Comparison of ENCODE assay signal across 31 cellular contexts in the genomic region with DNA sequence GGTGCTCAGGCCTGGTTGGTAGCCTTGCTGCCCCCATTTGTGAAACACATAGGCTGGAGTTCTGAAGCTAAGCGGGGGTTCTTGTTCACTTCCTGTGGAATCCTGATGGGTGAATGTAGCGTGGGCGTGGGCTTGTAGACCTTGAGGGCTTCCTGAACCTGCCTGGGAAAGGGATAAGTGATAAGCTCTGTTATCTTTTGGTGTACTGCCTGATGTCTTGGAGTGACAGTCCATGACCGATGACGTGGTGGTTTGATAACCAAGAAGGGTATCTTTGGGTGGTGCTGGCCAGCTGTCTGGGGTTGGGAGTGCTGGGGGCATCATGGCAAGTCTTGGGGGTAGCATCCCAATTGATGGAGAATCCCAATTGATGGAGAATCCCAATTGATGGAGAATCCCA.
"Had no signal": no experiment of that assay in that cellular context is flagged by ENCODE, and none has a peak within 500 bp of the region (broad histone marks: within the 10 kb centered on the region; RNA-seq: fewer than 3 reads in every experiment).

No MANE protein-coding gene starts in this region.

- H3K4me1 ChIP-seq: neural progenitor cell, spleen, testis, transverse colon, upper lobe of right lung, uterus had no signal

- H3K4me3 ChIP-seq: neural progenitor cell, ovary, psoas muscle, skin epidermis, smooth muscle cell, spleen, suprapubic skin, testis, tibial artery, transverse colon, upper lobe of right lung, uterus had no signal

- DNase-seq: naive thymus-derived CD4-positive, alpha-beta T cell; natural killer cell; occipital lobe; ovary; posterior cingulate gyrus; psoas muscle; right cardiac atrium; spleen; stimulated activated CD4-positive, alpha-beta T cell treated with anti-CD3 and anti-CD28 coated beads, Interleukin-12 subunit alpha, Interleukin-12 subunit beta, amount 100 ng/mL, for 4 hours; stimulated activated CD4-positive, alpha-beta T cell treated with anti-CD3 and anti-CD28 coated beads, Interleukin-1b, Interleukin-23, amount 100 ng/mL, for 48 hours; stimulated activated CD4-positive, alpha-beta T cell treated with anti-CD3 and anti-CD28 coated beads, Interleukin-4, amount 100 ng/mL, for 1 hour; stimulated activated CD4-positive, alpha-beta T cell treated with anti-CD3 and anti-CD28 coated beads, Interleukin-4, amount 100 ng/mL, for 4 hours; stimulated activated CD8-positive, alpha-beta memory T cell treated with anti-CD3 and anti-CD28 coated beads, Interleukin-4, amount 100 ng/mL, for 48 hours; stimulated activated naive CD4-positive, alpha-beta T cell; stimulated activated naive CD8-positive, alpha-beta T cell treated with anti-CD3 and anti-CD28 coated beads, Interleukin-15, Interleukin-2, amounts not matched to agents 100 U/mL and 50 U/mL, for 24 hours; substantia nigra; testis; tibial artery; transverse colon; upper lobe of right lung; uterus had no signal

- H3K9me3 Mint-ChIP-seq: natural killer cell, type B pancreatic cell had no signal

- H3K4me3 Mint-ChIP-seq: naive thymus-derived CD4-positive, alpha-beta T cell; natural killer cell; nephron; neural progenitor cell; stimulated activated memory B cell treated with anti-CD40 and anti-IgM and Interleukin-4, amounts not matched to agents 10 μg/mL and 1 μg/mL and 100 μg/mL, for 72 hours; type B pancreatic cell had no signal

- H3K79me2 ChIP-seq: parathyroid adenoma had no signal

- ATAC-seq: naive thymus-derived CD4-positive, alpha-beta T cell; natural killer cell; psoas muscle; right cardiac atrium; sciatic nerve; stimulated activated memory B cell treated with anti-CD40 and anti-IgM and Interleukin-4, amounts not matched to agents 10 μg/mL and 1 μg/mL and 100 μg/mL, for 72 hours; stimulated activated naive CD8-positive, alpha-beta T cell treated with anti-CD3 and anti-CD28 coated beads, Interleukin-15, Interleukin-2, amounts not matched to agents 100 U/mL and 50 U/mL, for 24 hours; upper lobe of right lung had no signal

- H3K36me3 ChIP-seq: neural progenitor cell, ovary, spleen, suprapubic skin, tibial artery, transverse colon, upper lobe of right lung, uterus had no signal

- H3K27ac ChIP-seq: neural progenitor cell, ovary, parathyroid adenoma, psoas muscle, skin epidermis, spleen, suprapubic skin, testis, tibial artery, transverse colon, upper lobe of right lung, uterus had no signal

- H3K27ac Mint-ChIP-seq: naive thymus-derived CD4-positive, alpha-beta T cell; natural killer cell; nephron; neural progenitor cell; progenitor cell of endocrine pancreas; stimulated activated memory B cell treated with anti-CD40 and anti-IgM and Interleukin-4, amounts not matched to agents 10 μg/mL and 1 μg/mL and 100 μg/mL, for 72 hours; type B pancreatic cell had no signal

- H3K4me2 ChIP-seq: neural progenitor cell, smooth muscle cell had no signal

- H3K9me3 ChIP-seq: ovary, psoas muscle, spleen, suprapubic skin, testis, tibial artery, transverse colon, upper lobe of right lung, uterus had no signal

- H3K4me1 Mint-ChIP-seq: naive thymus-derived CD4-positive, alpha-beta T cell; natural killer cell had no signal

- H3K9ac ChIP-seq: neural progenitor cell, parathyroid adenoma had no signal

- H2AFZ ChIP-seq: neural progenitor cell, parathyroid adenoma had no signal

- H3K36me3 Mint-ChIP-seq: naive thymus-derived CD4-positive, alpha-beta T cell; natural killer cell; neural progenitor cell; stimulated activated memory B cell treated with anti-CD40 and anti-IgM and Interleukin-4, amounts not matched to agents 10 μg/mL and 1 μg/mL and 100 μg/mL, for 72 hours; type B pancreatic cell had no signal

- H3K27me3 ChIP-seq: neural progenitor cell, ovary, suprapubic skin, testis, tibial artery, transverse colon, upper lobe of right lung, uterus had no signal
